1 cellular context compared by ENCODE assay signal in genomic region chr13:51620165-51620983, GRCh38.
A peak's percentile ranks its signal among the peaks of the same experiment; 100 is the strongest.
TF ChIP-seq lines count a peak whose summit lies in the region.

No MANE protein-coding gene starts in this region.

TF ChIP-seq in HepG2, 621 proteins besides CTCF, POLR2A, EP300 and RAD21 (continued from another document and continues in another):
- peak; percentile 94 for TF ChIP-seq ARID5B (CRISPR knock-in tag; IDR thresholded peaks at IDR 0.05)
- TF ChIP-seq ATF7 (IDR thresholded peaks at IDR 0.05) = no peak
- peak; percentile 35; the same call in 1 of the 2 replicates for TF ChIP-seq ATF7 (CRISPR knock-in tag; IDR thresholded peaks at IDR 0.05)
- TF ChIP-seq ZNF607 (CRISPR knock-in tag; IDR thresholded peaks at IDR 0.05; ENCODE audit: borderline replicate concordance) = no peak
- TF ChIP-seq SMARCE1 (IDR thresholded peaks at IDR 0.05; ENCODE audit: borderline replicate concordance) = no peak
- no peak for TF ChIP-seq STAT5B (CRISPR knock-in tag; IDR thresholded peaks at IDR 0.05)
- peak; percentile 64; the same call in 1 of the 2 replicates for TF ChIP-seq SRY (CRISPR knock-in tag; IDR thresholded peaks at IDR 0.05)
- 0 out of 3 replicates have a peak, but pooled peaks have one; percentile 22 for TF ChIP-seq MXI1 (IDR thresholded peaks at IDR 0.05; ENCODE audit: borderline replicate concordance, low read depth, low read length)
- TF ChIP-seq ZNF256 (CRISPR knock-in tag; conservative IDR thresholded peaks at IDR 0.05) = 0 out of 2 replicates have a peak, but pooled peaks have one; percentile 22
- TF ChIP-seq AHDC1 (CRISPR knock-in tag; IDR thresholded peaks at IDR 0.05; ENCODE audit: borderline replicate concordance) = peak; percentile 87
- TF ChIP-seq HOXA3 (CRISPR knock-in tag; IDR thresholded peaks at IDR 0.05) = peak; percentile 66
- peak; percentile 81; the same call in 1 of the 2 replicates for TF ChIP-seq ZBTB4 (CRISPR knock-in tag; IDR thresholded peaks at IDR 0.05; ENCODE audit: borderline replicate concordance)
- TF ChIP-seq AKNA (CRISPR knock-in tag; IDR thresholded peaks at IDR 0.05; ENCODE audit: borderline replicate concordance) = no peak
- TF ChIP-seq ZKSCAN1 (IDR thresholded peaks at IDR 0.05; ENCODE audit: low read length) = no peak
- no peak; the same call in 1 of the 2 replicates for TF ChIP-seq FOXC1 (CRISPR knock-in tag; IDR thresholded peaks at IDR 0.05; ENCODE audit: borderline replicate concordance)
- TF ChIP-seq GFI1 (CRISPR knock-in tag; IDR thresholded peaks at IDR 0.05; ENCODE audit: borderline replicate concordance) = peak; percentile 44; the same call in 1 of the 2 replicates
- no peak for TF ChIP-seq PHF5A (CRISPR knock-in tag; IDR thresholded peaks at IDR 0.05; ENCODE audit: low read depth, unreplicated experiment)
- TF ChIP-seq PRDM15 (CRISPR knock-in tag; IDR thresholded peaks at IDR 0.05) = peak; percentile 91
- TF ChIP-seq FIP1L1 (IDR thresholded peaks at IDR 0.05; ENCODE audit: borderline replicate concordance, insufficient read depth, low read depth, low read length) = no peak
- TF ChIP-seq ZFP36L1 (CRISPR knock-in tag; IDR thresholded peaks at IDR 0.05) = no peak; the same call in 1 of the 2 replicates
- TF ChIP-seq KDM5A (IDR thresholded peaks at IDR 0.05; ENCODE audit: borderline replicate concordance, low read length) = no peak
- peak; percentile 67; the same call in 1 of the 2 replicates for TF ChIP-seq KMT2A (CRISPR knock-in tag; IDR thresholded peaks at IDR 0.05)
- no peak for TF ChIP-seq YY1 (IDR thresholded peaks at IDR 0.05; ENCODE audit: insufficient read depth, insufficient replicate concordance, low read depth, low read length)
- TF ChIP-seq CREB1 (IDR thresholded peaks at IDR 0.05) = no peak
- TF ChIP-seq CREB1 (CRISPR knock-in tag; IDR thresholded peaks at IDR 0.05) = peak; percentile 54; the same call in 1 of the 2 replicates
- peak; percentile 64; the same call in 1 of the 2 replicates for TF ChIP-seq TBX3 (IDR thresholded peaks at IDR 0.05; ENCODE audit: borderline replicate concordance)
- no peak for TF ChIP-seq POLR2AphosphoS5 (IDR thresholded peaks at IDR 0.05; ENCODE audit: low read depth, low read length)
- TF ChIP-seq ZFY (CRISPR knock-in tag; IDR thresholded peaks at IDR 0.05) = peak; percentile 39; the same call in 1 of the 2 replicates
- no peak; the same call in 1 of the 2 replicates for TF ChIP-seq DMAP1 (CRISPR knock-in tag; IDR thresholded peaks at IDR 0.05)
- TF ChIP-seq HOXD1 (CRISPR knock-in tag; IDR thresholded peaks at IDR 0.05) = 0 out of 2 replicates have a peak, but pooled peaks have one; percentile 47
- no peak for TF ChIP-seq NCOA5 (CRISPR knock-in tag; IDR thresholded peaks at IDR 0.05)
- TF ChIP-seq ZNF317 (CRISPR knock-in tag; IDR thresholded peaks at IDR 0.05) = 0 out of 2 replicates have a peak, but pooled peaks have one; percentile 32
- no peak for TF ChIP-seq CBX2 (IDR thresholded peaks at IDR 0.05; ENCODE audit: low read depth, low read length)
- no peak for TF ChIP-seq CBX2 (CRISPR knock-in tag; IDR thresholded peaks at IDR 0.05; ENCODE audit: low read depth)
- no peak for TF ChIP-seq TSC22D2 (CRISPR knock-in tag; IDR thresholded peaks at IDR 0.05; ENCODE audit: borderline replicate concordance)
- TF ChIP-seq DNMT3B (CRISPR knock-in tag; conservative IDR thresholded peaks at IDR 0.05) = 0 out of 2 replicates have a peak, but pooled peaks have one; percentile 11
- no peak; the same call in 1 of the 2 replicates for TF ChIP-seq IRF9 (CRISPR knock-in tag; IDR thresholded peaks at IDR 0.05; ENCODE audit: borderline replicate concordance)
